ENCODE assay signal across 38 cellular contexts in the genomic region with DNA sequence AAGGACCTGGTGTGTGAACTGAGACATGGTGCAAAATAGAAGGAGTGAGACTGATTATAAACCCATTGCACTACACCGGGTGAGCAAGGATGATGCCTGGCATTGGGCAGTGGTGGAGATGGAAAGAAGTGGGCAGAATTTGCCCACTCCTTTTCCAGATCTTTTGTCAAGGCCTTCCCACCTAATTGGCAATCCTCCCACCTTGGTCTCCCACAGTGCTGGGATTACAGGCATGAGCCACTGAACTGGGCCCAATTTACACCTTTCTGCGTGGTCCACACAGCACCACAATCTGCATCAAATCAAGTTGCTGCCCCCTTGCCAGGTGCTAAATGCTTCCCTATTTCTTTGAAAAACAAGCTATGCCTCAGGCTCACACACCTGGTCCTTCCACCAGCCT. TPM values are rescaled to one million over a fixed set of nuclear protein-coding genes. Genes with fewer than 3 reads are reported as not detected.
"Had no signal": no experiment of that assay in that cellular context is flagged by ENCODE, and none has a peak within 500 bp of the region (broad histone marks: within the 10 kb centered on the region; RNA-seq: fewer than 3 reads in every experiment).

No MANE protein-coding gene starts in this region.

- H3K4me1 ChIP-seq: Peyer's patch had no signal

- H3K9me3 ChIP-seq: Peyer's patch had no signal

- H3K36me3 ChIP-seq: brain microvascular endothelial cell, cardiac muscle cell, Peyer's patch had no signal

- DNase-seq: activated B cell treated with CpG ODN at 0.5 μM for 24 hours; activated CD4-positive, alpha-beta memory T cell treated with anti-CD3 and anti-CD28 coated beads, Interleukin-2, amount 10 ng/mL, durations not matched to agents 7 days and 5 days; activated CD4-positive, alpha-beta T cell treated with anti-CD3 and anti-CD28 coated beads for 4 hours; activated CD4-positive, CD25-positive, alpha-beta regulatory T cell treated with anti-CD3 and anti-CD28 coated beads, Interleukin-2, amount 50 U/mL, for 72 hours; activated effector memory CD4-positive, alpha-beta T cell treated with anti-CD3 and anti-CD28 coated beads, Interleukin-2, amount 50 U/mL, for 16 hours; activated naive CD4-positive, alpha-beta T cell; activated naive CD4-positive, alpha-beta T cell treated with anti-CD3 and anti-CD28 coated beads, Interleukin-2, amount 50 U/mL, for 16 hours; activated naive CD8-positive, alpha-beta T cell treated with anti-CD3 and anti-CD28 coated beads for 36 hours; activated T-cell treated with anti-CD3 and anti-CD28 coated beads, Interleukin-2, amount 50 U/mL, for 1 hour; activated T-cell treated with anti-CD3 and anti-CD28 coated beads, Interleukin-2, amount 50 U/mL, for 72 hours; amniotic stem cell; aorta; brain microvascular endothelial cell; Kasumi-1; KG1; MM.1S; MV-4-11; NCI-H1092; NCI-H1436 treated with DMSO at 0.1 percent for 48 hours; NCI-H1694 treated with DMSO at 0.1 percent for 48 hours; NCI-H2029; NCI-H2107; NCI-H2171; NCI-H510A; NCI-H526; NCI-H748 treated with DMSO at 0.1 percent for 48 hours; NK-92 treated with Interleukin-12 subunit alpha and Interleukin-12 subunit beta, amount 100 ng/mL, for 24 hours; PC-3; Peyer's patch; RPMI8226; SW 1271; T-helper 1 cell; T-helper 2 cell; T-helper 9 cell had no signal

- ATAC-seq: activated T-cell treated with anti-CD3 and anti-CD28 coated beads, Interleukin-2, amount 50 U/mL, for 72 hours; activated T-helper 17 cell treated with anti-CD3 and anti-CD28 coated beads, Interleukin-2, amount 50 U/mL, for 72 hours; PC-3 had no signal

- H3K27ac ChIP-seq: brain microvascular endothelial cell, cardiac muscle cell, Peyer's patch, VCaP had no signal

- H3K4me3 ChIP-seq: cardiac muscle cell, Peyer's patch had no signal

- H3K27me3 ChIP-seq: brain microvascular endothelial cell, cardiac muscle cell, Peyer's patch had no signal

RNA-seq across cellular contexts. Expression of gene FBXO40, which starts 5.4 kb away (rescaled TPM):
- total RNA-seq: activated B cell treated with CpG ODN at 0.5 μM for 24 hours; activated CD4-positive, alpha-beta memory T cell treated with anti-CD3 and anti-CD28 coated beads, Interleukin-2, amount 10 ng/mL, durations not matched to agents 7 days and 5 days; activated CD8-positive, alpha-beta memory T cell treated with anti-CD3 and anti-CD28 coated beads for 36 hours; activated naive CD8-positive, alpha-beta T cell treated with anti-CD3 and anti-CD28 coated beads for 36 hours; activated T-cell treated with anti-CD3 and anti-CD28 coated beads, Interleukin-2, amount 50 U/mL, for 72 hours; activated T-helper 17 cell treated with anti-CD3 and anti-CD28 coated beads, Interleukin-2, amount 50 U/mL, for 72 hours; PC-3; Peyer's patch had no signal
- polyA plus RNA-seq: aorta had no signal

RNA-seq across cellular contexts. Expression of gene ARGFX, which starts 30.8 kb away (rescaled TPM):
- total RNA-seq: activated B cell treated with CpG ODN at 0.5 μM for 24 hours; activated CD4-positive, alpha-beta memory T cell treated with anti-CD3 and anti-CD28 coated beads, Interleukin-2, amount 10 ng/mL, durations not matched to agents 7 days and 5 days; activated CD8-positive, alpha-beta memory T cell treated with anti-CD3 and anti-CD28 coated beads for 36 hours; activated naive CD8-positive, alpha-beta T cell treated with anti-CD3 and anti-CD28 coated beads for 36 hours; activated T-cell treated with anti-CD3 and anti-CD28 coated beads, Interleukin-2, amount 50 U/mL, for 72 hours; activated T-helper 17 cell treated with anti-CD3 and anti-CD28 coated beads, Interleukin-2, amount 50 U/mL, for 72 hours; aorta; cardiac muscle cell; PC-3; Peyer's patch had no signal
- polyA plus RNA-seq: aorta, cardiac muscle cell had no signal
